ENCODE assay signal across 19 cellular contexts in the genomic region with DNA sequence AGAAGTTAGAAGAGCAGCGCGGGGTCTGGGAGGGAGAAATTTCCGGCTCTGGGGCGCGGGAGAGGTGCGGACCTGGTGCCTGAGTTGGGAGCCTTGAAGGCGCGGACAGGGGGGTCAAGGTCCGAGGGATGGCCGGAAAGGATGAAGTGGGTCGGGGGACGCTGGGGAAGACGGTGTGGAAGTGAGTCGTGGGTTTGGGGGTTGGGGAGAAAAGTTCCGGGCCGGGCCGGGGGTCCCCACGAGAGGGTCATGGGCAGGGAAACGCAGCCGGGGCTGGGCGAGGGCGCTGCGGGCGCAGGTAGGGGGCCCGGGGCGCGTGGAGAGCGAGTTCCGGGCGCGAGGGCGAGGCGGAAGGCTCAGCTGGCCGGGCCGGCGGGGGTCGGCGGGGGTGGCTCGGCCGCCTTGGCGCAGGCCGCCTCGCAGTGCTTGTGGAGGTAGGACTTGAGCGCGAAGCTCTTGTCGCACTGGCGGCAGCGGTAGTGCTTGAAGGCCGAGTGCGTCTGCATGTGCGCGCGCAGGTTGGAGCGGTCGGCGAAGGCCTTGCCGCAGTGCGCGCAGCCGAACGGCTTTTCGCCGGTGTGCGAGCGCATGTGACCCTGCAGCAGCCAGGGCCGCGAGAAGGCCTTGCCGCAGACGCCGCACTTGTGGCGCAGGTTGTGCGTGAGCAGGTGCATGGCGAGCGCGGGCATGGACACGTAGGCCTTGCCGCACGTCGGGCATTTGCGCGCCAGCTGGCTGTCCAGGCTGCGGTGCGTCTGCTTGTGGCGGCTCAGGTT. TPM values are rescaled to one million over a fixed set of nuclear protein-coding genes. Genes with fewer than 3 reads are reported as not detected.
DNase-seq lines count a peak whose midpoint lies in the region; TF ChIP-seq lines count a peak whose summit lies in the region.
"Had no signal": no experiment of that assay in that cellular context is flagged by ENCODE, and none has a peak within 500 bp of the region (broad histone marks: within the 10 kb centered on the region; RNA-seq: fewer than 3 reads in every experiment).

No MANE protein-coding gene starts in this region.

- no peak overlapping the region for H3K18ac ChIP-seq in mesendoderm (ENCODE audit: low read length)

- no peak overlapping the region for H3K4me2 ChIP-seq in mesendoderm (ENCODE audit: low read length)
- H3K4me2 ChIP-seq: KMS-11, smooth muscle cell had no signal

- no peak overlapping the region for H4K5ac ChIP-seq in mesendoderm (ENCODE audit: low read length)

- no peak overlapping the region for H3K9ac ChIP-seq in mesendoderm (ENCODE audit: low read length)
- H3K9ac ChIP-seq: KMS-11 had no signal

- no peaks in the 10 kb centered on the region for H3K36me3 ChIP-seq in mesendoderm (ENCODE audit: control insufficient read depth, insufficient read depth, low read length)
- H3K36me3 ChIP-seq: heart left ventricle, transverse colon had no signal

- no peak overlapping the region for H3K23ac ChIP-seq in mesendoderm (ENCODE audit: low read length)

- no CpG with 5 or more reads among the region's 84 CpGs for WGBS in mesendoderm (ENCODE audit: extremely low coverage, insufficient coverage, low lambda C conversion rate)

- no peaks in the 10 kb centered on the region for H3K79me2 ChIP-seq in mesendoderm (ENCODE audit: control insufficient read depth, insufficient read depth, low read length)

- H3K27ac ChIP-seq in mesendoderm (ENCODE audit: low read depth, low read length) = no peak overlapping the region
- H3K27ac ChIP-seq: 22Rv1, body of pancreas, heart left ventricle, KMS-11, SK-N-MC, transverse colon had no signal

- no peaks in the 10 kb centered on the region for H3K36me3 Mint-ChIP-seq in immature natural killer cell

- no peak overlapping the region for H2BK120ac ChIP-seq in mesendoderm (ENCODE audit: low read depth, low read length)

- H3K4me3 ChIP-seq in mesendoderm (ENCODE audit: low read length) = no peak overlapping the region
- H3K4me3 ChIP-seq: body of pancreas, SK-N-MC, smooth muscle cell, transverse colon had no signal

- H2AK5ac ChIP-seq in mesendoderm (ENCODE audit: low read length) = no peak overlapping the region

- H4K8ac ChIP-seq in mesendoderm (ENCODE audit: low read depth, low read length) = no peak overlapping the region

- peaks cover 3% of the 10 kb centered on the region for H3K27me3 ChIP-seq in mesendoderm (ENCODE audit: insufficient read depth, low read length, poor library complexity)

- H3K27me3 Mint-ChIP-seq in immature natural killer cell (ENCODE audit: low read depth in 3 of 3) = peaks cover 14 to 32% (median 25%) of the 10 kb centered on the region in 3 donors

- no peak overlapping the region for H2BK5ac ChIP-seq in mesendoderm (ENCODE audit: low read length)

- no peaks in the 10 kb centered on the region for H3K79me1 ChIP-seq in mesendoderm (ENCODE audit: low read length)

- H3K4ac ChIP-seq in mesendoderm (ENCODE audit: low read depth, low read length) = no peak overlapping the region

- H3K27ac Mint-ChIP-seq in immature natural killer cell = no peak overlapping the region
- H3K27ac Mint-ChIP-seq: activated B cell treated with CpG ODN at 0.5 μM for 24 hours had no signal

- TF ChIP-seq CTCF in GM10266 (IDR thresholded peaks at IDR 0.05; ENCODE audit: control insufficient read depth, insufficient read depth, low read depth, missing control alignments) = no peak

- peaks cover 15% of the 10 kb centered on the region for H3K4me1 ChIP-seq in mesendoderm (ENCODE audit: control insufficient read depth, low read depth, low read length)
- H3K4me1 ChIP-seq: transverse colon had no signal

- H2BK15ac ChIP-seq in mesendoderm (replicated peaks; ENCODE audit: low read depth) = no peak overlapping the region

- no peaks in the 10 kb centered on the region for H3K9me3 Mint-ChIP-seq in immature natural killer cell
- H3K9me3 Mint-ChIP-seq: activated B cell treated with CpG ODN at 0.5 μM for 24 hours had no signal

- no peaks in the 10 kb centered on the region for H3K4me1 Mint-ChIP-seq in immature natural killer cell
- H3K4me1 Mint-ChIP-seq: activated B cell treated with CpG ODN at 0.5 μM for 24 hours had no signal

- no peak overlapping the region for H3K56ac ChIP-seq in mesendoderm (ENCODE audit: low read length)

- no peak overlapping the region for H3K4me3 Mint-ChIP-seq in immature natural killer cell
- H3K4me3 Mint-ChIP-seq: activated B cell treated with CpG ODN at 0.5 μM for 24 hours had no signal

- DNase-seq in DMS53 (lab: John Stamatoyannopoulos, UW) = peak; percentile 84
- DNase-seq in DMS53 treated with DMSO at 0.1 percent for 48 hours (lab: John Stamatoyannopoulos, UW; ENCODE audit: unreplicated experiment) = no peak
- peak; percentile 49 to 62 for DNase-seq in NCI-H1930 (lab: John Stamatoyannopoulos, UW)
- DNase-seq in dermis blood vessel endothelial cell = peak; percentile 49
- peak; percentile 64 for DNase-seq in mesendoderm
- DNase-seq in GM10266 (ENCODE audit: extremely low spot score) = no peak
- DNase-seq in nucleus accumbens (lab: John Stamatoyannopoulos, UW) = no peak
- DNase-seq in immature natural killer cell = no peak
- DNase-seq: activated B cell treated with CpG ODN at 0.5 μM for 24 hours; activated gamma-delta T cell; body of pancreas; effector memory CD4-positive, alpha-beta T cell; heart left ventricle; transverse colon had no signal

RNA-seq across cellular contexts. Expression of a gene that starts 10.5 kb away (rescaled TPM):
- total RNA-seq in dermis blood vessel endothelial cell = 30.3 and 38.6 TPM in 2 replicates
- polyA plus RNA-seq in mesendoderm (2013, experiment 1 of 2) = 20.8 TPM
- polyA plus RNA-seq in mesendoderm (2013, experiment 2 of 2) = 20.8 TPM
- polyA plus RNA-seq in immature natural killer cell = 10 to 100 TPM; 23.1 to 44.6 (median 31.0) TPM

RNA-seq across cellular contexts. Expression of a gene that starts 12.1 kb away (rescaled TPM):
- total RNA-seq in dermis blood vessel endothelial cell = not detected in 2 replicates
- polyA plus RNA-seq in mesendoderm (2013, experiment 1 of 2) = 0.13 TPM
- 0.18 TPM for polyA plus RNA-seq in mesendoderm (2013, experiment 2 of 2)
- polyA plus RNA-seq in immature natural killer cell = not detected
- total RNA-seq: activated B cell treated with CpG ODN at 0.5 μM for 24 hours, heart left ventricle, lower leg skin, smooth muscle cell, transverse colon had no signal
- polyA plus RNA-seq: heart left ventricle, smooth muscle cell had no signal

RNA-seq across cellular contexts. Expression of a gene that starts 53.4 kb away (rescaled TPM):
- 2.0 and 2.7 TPM in 2 replicates for total RNA-seq in dermis blood vessel endothelial cell
- polyA plus RNA-seq in mesendoderm (2013, experiment 1 of 2) = 2.2 TPM
- 2.3 TPM for polyA plus RNA-seq in mesendoderm (2013, experiment 2 of 2)
- polyA plus RNA-seq in immature natural killer cell = not detected
- total RNA-seq: activated B cell treated with CpG ODN at 0.5 μM for 24 hours, body of pancreas, smooth muscle cell, transverse colon had no signal
- polyA plus RNA-seq: smooth muscle cell had no signal

Comparison
In these comparisons a context has a peak if more than half of its experiments do, and no peak if none do; other contexts are left out.
1. DNase-seq: peak in DMS53 (single experiment), NCI-H1930 (2 of 2), dermis blood vessel endothelial cell (single experiment) and mesendoderm (single experiment); none in DMS53 treated with DMSO at 0.1 percent for 48 hours (single experiment), GM10266 (single experiment), nucleus accumbens (0 of 56) and immature natural killer cell (0 of 3).